In the genomic region with DNA sequence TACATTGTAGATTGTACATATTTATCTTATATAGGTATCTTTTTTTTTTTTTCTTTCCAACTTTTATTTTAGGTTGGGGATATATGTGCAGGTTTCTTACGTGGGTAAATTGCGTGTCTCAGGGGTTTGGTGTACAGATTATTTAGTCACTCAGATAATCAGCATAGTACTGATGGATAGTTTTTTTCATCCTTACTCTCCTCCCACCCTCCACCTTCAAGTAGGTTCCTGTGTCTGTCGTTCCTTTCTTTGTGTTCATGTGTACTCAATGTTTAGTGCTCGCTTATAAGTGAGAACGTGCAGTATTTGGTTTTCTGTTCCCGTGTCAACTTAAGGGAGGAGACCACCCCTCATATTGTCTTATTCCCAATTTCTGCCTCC, we compare ENCODE assay signal across 35 cellular contexts. TPM values are rescaled to one million over a fixed set of nuclear protein-coding genes. Genes with fewer than 3 reads are reported as not detected.
DNase-seq lines count a peak whose midpoint lies in the region; ATAC-seq, FAIRE-seq and TF ChIP-seq lines count a peak whose summit lies in the region.
"Had no signal": no experiment of that assay in that cellular context is flagged by ENCODE, and none has a peak within 500 bp of the region (broad histone marks: within the 10 kb centered on the region; RNA-seq: fewer than 3 reads in every experiment).

No MANE protein-coding gene starts in this region.

- no peaks in the 10 kb centered on the region for H3K27me3 ChIP-seq in K562 (ENCODE audit: control insufficient read depth in 2 of 2, insufficient read depth in 2 of 2, low read length in 2 of 2)
- H3K27me3 ChIP-seq in endodermal cell (ENCODE audit: control insufficient read depth, insufficient read depth, low read length, poor library complexity, severe bottlenecking): no peaks in the 10 kb centered on the region
- H3K27me3 ChIP-seq: BE2C; BLaER1; BLaER1 treated with 17β-estradiol and CSF1 and Interleukin-3, amounts not matched to agents 10 nM and 100 nM had no signal

- H3K9me3 Mint-ChIP-seq in activated T-cell treated with anti-CD3 and anti-CD28 coated beads, Interleukin-2, amount 50 U/mL, for 24 hours: no peaks in the 10 kb centered on the region
- H3K9me3 Mint-ChIP-seq in endodermal cell: peaks cover 12% of the 10 kb centered on the region
- H3K9me3 Mint-ChIP-seq: CD4-positive, alpha-beta memory T cell; CD4-positive, alpha-beta T cell; CD8-positive, alpha-beta T cell had no signal

- no peak overlapping the region for H3K27ac Mint-ChIP-seq in activated T-cell treated with anti-CD3 and anti-CD28 coated beads, Interleukin-2, amount 50 U/mL, for 24 hours
- no peak overlapping the region for H3K27ac Mint-ChIP-seq in endodermal cell
- H3K27ac Mint-ChIP-seq: B cell; CD14-positive monocyte; CD4-positive, alpha-beta memory T cell; CD4-positive, alpha-beta T cell; CD8-positive, alpha-beta memory T cell; CD8-positive, alpha-beta T cell had no signal

- POLR2A ChIA-PET in K562 (lab: Yijun Ruan, JAX): interaction anchor here (0.6 to 1.6 kb wide), 6 partner anchors 8 to 529 kb away, joined by 3 to 5 read pairs (median 4); partner anchors contain the start of gene C11orf96

- TF ChIP-seq RAD21 in K562 (CRISPR knock-in tag; conservative IDR thresholded peaks at IDR 0.05 in 1 of 2, IDR thresholded peaks at IDR 0.05 in 1 of 2): no peak

- H3K27me3 Mint-ChIP-seq in activated T-cell treated with anti-CD3 and anti-CD28 coated beads, Interleukin-2, amount 50 U/mL, for 24 hours: peaks cover 70% of the 10 kb centered on the region
- H3K27me3 Mint-ChIP-seq in endodermal cell (ENCODE audit: insufficient read depth): peaks cover 7% of the 10 kb centered on the region

- ATAC-seq in K562: peak; percentile 69
- ATAC-seq: A549; CD8-positive, alpha-beta T cell had no signal

- TF ChIP-seq EP300 in K562 (IDR thresholded peaks at IDR 0.05; ENCODE audit: low read length): no peak

- BruUV-seq in K562 (replicated peaks; lab: Mats Ljungman, UMichigan): no TSS peak

- peak overlapping the region; percentile 89 for H3K27ac ChIP-seq in K562 (ENCODE audit: extremely low read depth, low read depth, low read length)
- no peak overlapping the region for H3K27ac ChIP-seq in endodermal cell (ENCODE audit: low read depth, low read length)
- H3K27ac ChIP-seq: 22Rv1; A549; BLaER1; BLaER1 treated with 17β-estradiol and CSF1 and Interleukin-3, amounts not matched to agents 10 nM and 100 nM; C4-2B had no signal

- H3K9ac ChIP-seq in K562 (ENCODE audit: insufficient read depth in 1 of 2, low read depth in 2 of 2, low read length in 2 of 2) (peak overlapping the region in 1 of 2 experiments; percentile 66; a peak in 2 of 4 replicates), endodermal cell (ENCODE audit: extremely low read depth, low read length, poor library complexity, severe bottlenecking) (no peak overlapping the region)
- H3K9ac ChIP-seq: BLaER1; BLaER1 treated with 17β-estradiol and CSF1 and Interleukin-3, amounts not matched to agents 10 nM and 100 nM had no signal

- H3K9me3 ChIP-seq in K562 (replicated peaks; ENCODE audit: control insufficient read depth, insufficient read depth, low read depth, low read length) (no peaks in the 10 kb centered on the region; the same call in none of the 2 replicates), endodermal cell (ENCODE audit: control insufficient read depth, low read length) (peaks cover 11% of the 10 kb centered on the region)
- H3K9me3 ChIP-seq: A549; BE2C; BLaER1; BLaER1 treated with 17β-estradiol and CSF1 and Interleukin-3, amounts not matched to agents 10 nM and 100 nM; Caco-2 had no signal

- no peaks in the 10 kb centered on the region for H3K4me1 Mint-ChIP-seq in activated T-cell treated with anti-CD3 and anti-CD28 coated beads, Interleukin-2, amount 50 U/mL, for 24 hours (ENCODE audit: low read depth)
- H3K4me1 Mint-ChIP-seq in endodermal cell: peaks cover 7% of the 10 kb centered on the region
- H3K4me1 Mint-ChIP-seq: B cell; CD14-positive monocyte; CD4-positive, alpha-beta memory T cell; CD4-positive, CD25-positive, alpha-beta regulatory T cell; CD8-positive, alpha-beta memory T cell had no signal

- intact Hi-C loops in K562 (cut with micrococcal nuclease): loop anchor here (2.0 kb wide), 1 partner anchor 37 kb away; no protein-coding TSS in a partner anchor

- FAIRE-seq in K562 (lab: Jason Lieb, UNC): peak; percentile 48
- FAIRE-seq: A204.1, A549, D721Med had no signal

- 0% methylated on average over 6 of the region's 6 CpGs for WGBS in K562 (ENCODE audit: insufficient coverage, low coverage, missing lambda C conversion rate)
- WGBS in endodermal cell (ENCODE audit: insufficient coverage in 1 of 2, insufficient read length in 1 of 2), 2 experiments: 96 to 97% methylated on average over 4 of the region's 6 CpGs

- no peaks in the 10 kb centered on the region for H3K9me1 ChIP-seq in K562 (ENCODE audit: control insufficient read depth, insufficient read depth, low read length)

- H3K4me1 ChIP-seq in K562 (replicated peaks in 1 of 2; ENCODE audit: control insufficient read depth in 2 of 2, insufficient read depth in 2 of 2, low read length in 2 of 2) (peaks cover 14 to 50% of the 10 kb centered on the region in 2 experiments; a peak in 3 of 5 replicates), endodermal cell (ENCODE audit: control insufficient read depth, insufficient read depth, low read length) (no peaks in the 10 kb centered on the region)
- H3K4me1 ChIP-seq: A549; BLaER1; BLaER1 treated with 17β-estradiol and CSF1 and Interleukin-3, amounts not matched to agents 10 nM and 100 nM; Caco-2 had no signal

- DNase-seq in NB4 (ENCODE audit: low read depth): no peak
- DNase-seq in K562 (ENCODE audit: extremely low read depth in 1 of 4, low spot score in 3 of 4): peak in 2 of 4 experiments; percentile 8 to 59
- DNase-seq in erythroblast (lab: John Stamatoyannopoulos, UW): peak; percentile 50 to 73
- peak; percentile 20 for DNase-seq in islet precursor cell
- DNase-seq in activated T-cell treated with anti-CD3 and anti-CD28 coated beads, Interleukin-2, amount 50 U/mL, for 24 hours: no peak
- DNase-seq in iPS-NIHi11 (ENCODE audit: low spot score): no peak
- DNase-seq in endodermal cell: no peak
- DNase-seq in DMS53 treated with DMSO at 0.1 percent for 48 hours (lab: John Stamatoyannopoulos, UW; ENCODE audit: unreplicated experiment): no peak
- DNase-seq: 8988T; ACHN; AML-193; C1 segment of cervical spinal cord; Caco-2; Calu3; CD4-positive, alpha-beta memory T cell; CD4-positive, alpha-beta T cell; CD4-positive, CD25-positive, alpha-beta regulatory T cell; CD8-positive, alpha-beta memory T cell; CD8-positive, alpha-beta T cell; COR-L47; DMS 273 treated with DMSO at 0.1 percent for 48 hours; DMS79; DMS79 treated with DMSO at 0.1 percent for 48 hours; DND-41; EL had no signal

- H3K4me3 ChIP-seq in NB4 (ENCODE audit: low read depth, low read length) (peak overlapping the region; percentile 21), K562 (0 out of 2 replicates have a peak overlapping the region, but pooled peaks have one; percentile 9), endodermal cell (ENCODE audit: low read length) (no peak overlapping the region)
- H3K4me3 ChIP-seq: A549; BLaER1; BLaER1 treated with 17β-estradiol and CSF1 and Interleukin-3, amounts not matched to agents 10 nM and 100 nM had no signal

- H3K36me3 ChIP-seq in K562 (ENCODE audit: control insufficient read depth, insufficient read depth, low read length) (no peaks in the 10 kb centered on the region), endodermal cell (ENCODE audit: control insufficient read depth, insufficient read depth, low read length) (no peaks in the 10 kb centered on the region)
- H3K36me3 ChIP-seq: BE2C; BLaER1; BLaER1 treated with 17β-estradiol and CSF1 and Interleukin-3, amounts not matched to agents 10 nM and 100 nM had no signal

- CTCF ChIA-PET in K562 (lab: Yijun Ruan, JAX; ENCODE audit: low intra/inter-chr PET ratio): no interaction called here

- in situ Hi-C loops in K562 (cut with MboI): no loop called here

- H3K36me3 Mint-ChIP-seq in activated T-cell treated with anti-CD3 and anti-CD28 coated beads, Interleukin-2, amount 50 U/mL, for 24 hours (ENCODE audit: low read depth): no peaks in the 10 kb centered on the region
- H3K36me3 Mint-ChIP-seq in endodermal cell (ENCODE audit: low read depth): no peaks in the 10 kb centered on the region
- H3K36me3 Mint-ChIP-seq: CD14-positive monocyte; CD4-positive, alpha-beta memory T cell; CD4-positive, CD25-positive, alpha-beta regulatory T cell; CD8-positive, alpha-beta memory T cell; CD8-positive, alpha-beta T cell had no signal

- no peak overlapping the region for H3K4me3 Mint-ChIP-seq in activated T-cell treated with anti-CD3 and anti-CD28 coated beads, Interleukin-2, amount 50 U/mL, for 24 hours
- no peak overlapping the region for H3K4me3 Mint-ChIP-seq in endodermal cell
- H3K4me3 Mint-ChIP-seq: B cell; CD14-positive monocyte; CD4-positive, alpha-beta memory T cell; CD4-positive, alpha-beta T cell; CD4-positive, CD25-positive, alpha-beta regulatory T cell; CD8-positive, alpha-beta memory T cell; CD8-positive, alpha-beta T cell had no signal

- H4K20me1 ChIP-seq in K562 (replicated peaks; ENCODE audit: control insufficient read depth, insufficient read depth, low read length): no peaks in the 10 kb centered on the region
- H4K20me1 ChIP-seq: BLaER1; BLaER1 treated with 17β-estradiol and CSF1 and Interleukin-3, amounts not matched to agents 10 nM and 100 nM had no signal

- TF ChIP-seq CTCF in NB4 (IDR thresholded peaks at IDR 0.05; ENCODE audit: low read depth, low read length) (no peak), K562 (IDR thresholded peaks at IDR 0.05 in 2 of 3, conservative IDR thresholded peaks at IDR 0.05 in 1 of 3; ENCODE audit: insufficient read depth in 2 of 3, low read depth in 1 of 3, low read length in 3 of 3) (no peak), endodermal cell (conservative IDR thresholded peaks at IDR 0.05) (no peak)

- H2AFZ ChIP-seq in K562 (ENCODE audit: low read depth, low read length): peak overlapping the region; percentile 60

- peak overlapping the region; percentile 52 for H3K4me2 ChIP-seq in K562 (ENCODE audit: insufficient read depth, low read length)
- H3K4me2 ChIP-seq: A549; BLaER1; BLaER1 treated with 17β-estradiol and CSF1 and Interleukin-3, amounts not matched to agents 10 nM and 100 nM had no signal

- TF ChIP-seq POLR2A in NB4 (IDR thresholded peaks at IDR 0.05; ENCODE audit: extremely low read depth, insufficient read length) (no peak), K562 (conservative IDR thresholded peaks at IDR 0.05) (no peak), erythroblast (IDR thresholded peaks at IDR 0.05; ENCODE audit: low read length) (no peak)

- no peaks in the 10 kb centered on the region for H3K79me2 ChIP-seq in K562 (ENCODE audit: control insufficient read depth, insufficient read depth, low read length)

RNA-seq across cellular contexts. Expression of gene C11orf96, which starts 9.6 kb away (rescaled TPM):
- total RNA-seq in K562 (2011; cell fraction: chromatin; rRNA removed; ENCODE audit: low replicate concordance): 0.81 and 2.9 TPM in 2 replicates
- 3.4 and 4.8 TPM in 2 replicates for total RNA-seq in K562 (2011; cell fraction: nucleolus; rRNA removed)
- total RNA-seq in K562 (2011; cell fraction: nucleoplasm; rRNA removed): 1.3 and 1.9 TPM in 2 replicates
- total RNA-seq in K562 (2014; rRNA removed) (6.8 and 9.6 TPM in 2 replicates), K562 (2014; rRNA removed; fragmentation: Illumina TruSeq; extraction: Trizol) (0.26 and 0.40 TPM in 2 replicates), K562 (2015; rRNA removed; fragmentation: Illumina TruSeq; extraction: Trizol) (0.83 and 0.90 TPM in 2 replicates), K562 (2021) (7.7 and 8.5 TPM in 2 replicates), endodermal cell (under 1 TPM in 1 of 2 donors, not detected in 1; 0.62 TPM)
- polyA plus RNA-seq in K562 (2011; rRNA removed) (1.2 and 2.0 TPM in 2 replicates), K562 (2014; fragmentation: Illumina TruSeq; extraction: Trizol) (0.16 and 0.73 TPM in 2 replicates), K562 (2014; fragmentation: Nextera tagmentation; extraction: Ambion mirVana) (under 1 TPM; 0.08 to 0.14 TPM), K562 (2014; rRNA removed) (6.6 and 10.8 TPM in 2 replicates)
- polyA plus RNA-seq in K562 (2011; cell fraction: cytosol; rRNA removed): 1.9 and 9.3 TPM in 2 replicates
- 2.0 and 4.6 TPM in 2 replicates for polyA plus RNA-seq in K562 (2011; cell fraction: nucleus; rRNA removed)
- 5.5 and 6.8 TPM in 2 replicates for polyA plus RNA-seq in K562 (2012)
- polyA minus RNA-seq in K562 (2011; rRNA and poly(A)+ RNA removed): 0.18 and 0.25 TPM in 2 replicates
- polyA minus RNA-seq in K562 (2011; cell fraction: cytosol; rRNA and poly(A)+ RNA removed): 2.0 and 2.1 TPM in 2 replicates
- polyA minus RNA-seq in K562 (2011; cell fraction: nucleus; rRNA and poly(A)+ RNA removed): 1.3 and 1.6 TPM in 2 replicates
- polyA plus RNA-seq in endodermal cell (2013, experiment 1 of 2): 5.8 TPM
- 4.9 TPM for polyA plus RNA-seq in endodermal cell (2013, experiment 2 of 2)
- total RNA-seq: Caco-2; CD4-positive, alpha-beta T cell had no signal
- polyA plus RNA-seq: CD14-positive monocyte; CD4-positive, alpha-beta memory T cell; CD4-positive, CD25-positive, alpha-beta regulatory T cell; CD8-positive, alpha-beta memory T cell had no signal

Comparison
In these comparisons a context has a peak if more than half of its experiments do, and no peak if none do; other contexts are left out.
1. DNase-seq: peak in erythroblast (2 of 2) and islet precursor cell (single experiment); none in NB4 (single experiment), activated T-cell treated with anti-CD3 and anti-CD28 coated beads, Interleukin-2, amount 50 U/mL, for 24 hours (single experiment), iPS-NIHi11 (single experiment), endodermal cell (single experiment) and DMS53 treated with DMSO at 0.1 percent for 48 hours (single experiment).